29 cellular contexts compared by ENCODE assay signal in the genomic region with DNA sequence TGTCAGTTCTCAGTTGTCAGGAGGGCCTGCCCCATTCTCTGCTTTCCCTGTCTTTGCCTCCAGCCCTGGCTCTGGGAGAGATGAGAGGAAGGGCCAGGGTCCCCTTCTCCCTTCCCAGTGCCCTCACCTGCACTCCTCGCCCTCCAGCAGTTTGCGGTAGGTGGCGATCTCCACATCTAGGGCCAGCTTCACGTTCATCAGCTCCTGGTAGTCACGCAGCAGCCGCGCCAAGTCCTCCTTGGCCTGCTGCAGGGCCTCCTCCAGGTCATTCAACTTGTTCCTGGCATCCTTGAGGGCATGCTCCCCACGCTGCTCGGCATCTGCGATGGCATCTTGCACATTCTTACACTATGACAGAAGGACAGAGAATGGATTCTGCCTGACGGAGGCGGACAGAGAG. TPM values are rescaled to one million over a fixed set of nuclear protein-coding genes. Genes with fewer than 3 reads are reported as not detected.
DNase-seq lines count a peak whose midpoint lies in the region; ATAC-seq and TF ChIP-seq lines count a peak whose summit lies in the region.
"Had no signal": no experiment of that assay in that cellular context is flagged by ENCODE, and none has a peak within 500 bp of the region (broad histone marks: within the 10 kb centered on the region; RNA-seq: fewer than 3 reads in every experiment).

No MANE protein-coding gene starts in this region.

- peaks cover 10% of the 10 kb centered on the region for H3K36me3 Mint-ChIP-seq in activated CD4-positive, alpha-beta memory T cell treated with anti-CD3 and anti-CD28 coated beads, Interleukin-2, amount 10 ng/mL, durations not matched to agents 7 days and 5 days (ENCODE audit: low read depth)
- no peaks in the 10 kb centered on the region for H3K36me3 Mint-ChIP-seq in activated CD4-positive, alpha-beta memory T cell treated with anti-CD3 and anti-CD28 coated beads for 36 hours
- no peaks in the 10 kb centered on the region for H3K36me3 Mint-ChIP-seq in GM23338 (ENCODE audit: low read depth)
- no peaks in the 10 kb centered on the region for H3K36me3 Mint-ChIP-seq in chondrocyte (ENCODE audit: low read depth)
- H3K36me3 Mint-ChIP-seq: brain had no signal

- no peak overlapping the region for H2AK5ac ChIP-seq in neuronal stem cell (ENCODE audit: low read depth, low read length)

- H3K36me3 ChIP-seq in GM23338 (ENCODE audit: insufficient read depth) (no peaks in the 10 kb centered on the region), duodenal mucosa (ENCODE audit: control insufficient read depth in 1 of 2, insufficient read depth in 2 of 2, low read length in 2 of 2) (no peaks in the 10 kb centered on the region), neuronal stem cell (replicated peaks in 1 of 2; ENCODE audit: control insufficient read depth in 2 of 2, insufficient read depth in 2 of 2, low read length in 2 of 2) (no peaks in the 10 kb centered on the region)
- H3K36me3 ChIP-seq: HAP-1, uterus had no signal

- no peak overlapping the region for H2BK120ac ChIP-seq in neuronal stem cell (ENCODE audit: low read depth, low read length)

- no peaks in the 10 kb centered on the region for H3K79me1 ChIP-seq in neuronal stem cell (ENCODE audit: low read depth, low read length)

- no peak overlapping the region for H3K18ac ChIP-seq in neuronal stem cell (ENCODE audit: low read length)

- H4K8ac ChIP-seq in neuronal stem cell (ENCODE audit: low read depth, low read length): no peak overlapping the region

- H3K4ac ChIP-seq in neuronal stem cell (ENCODE audit: low read length): no peak overlapping the region

- ATAC-seq in GM23338: peak; percentile 73
- ATAC-seq in GM21825 (IDR thresholded peaks at IDR 0.05; ENCODE audit: unreplicated experiment): no peak
- ATAC-seq: PC-3 had no signal

- H2BK12ac ChIP-seq in neuronal stem cell (ENCODE audit: low read length): no peak overlapping the region

- H2AFZ ChIP-seq in GM23338: no peak overlapping the region
- H2AFZ ChIP-seq in neuronal stem cell (ENCODE audit: low read length): no peak overlapping the region

- H3K9me2 ChIP-seq in GM23338 (ENCODE audit: insufficient read depth): no peaks in the 10 kb centered on the region

- H3K27ac Mint-ChIP-seq in activated CD4-positive, alpha-beta memory T cell treated with anti-CD3 and anti-CD28 coated beads, Interleukin-2, amount 10 ng/mL, durations not matched to agents 7 days and 5 days: peak overlapping the region; percentile 99
- H3K27ac Mint-ChIP-seq in activated CD4-positive, alpha-beta memory T cell treated with anti-CD3 and anti-CD28 coated beads for 36 hours: no peak overlapping the region
- H3K27ac Mint-ChIP-seq in GM23338 (no peak overlapping the region), chondrocyte (ENCODE audit: unreplicated experiment) (no peak overlapping the region)
- H3K27ac Mint-ChIP-seq: activated B cell treated with CpG ODN at 0.5 μM for 24 hours, brain, nephron had no signal

- DNase-seq in activated CD4-positive, alpha-beta memory T cell treated with anti-CD3 and anti-CD28 coated beads, Interleukin-2, amount 10 ng/mL, durations not matched to agents 7 days and 5 days: no peak
- no peak for DNase-seq in activated CD4-positive, alpha-beta memory T cell treated with anti-CD3 and anti-CD28 coated beads for 36 hours
- DNase-seq in GM23338 (ENCODE audit: low spot score): peak; percentile 21
- no peak for DNase-seq in neuronal stem cell (ENCODE audit: low spot score)
- no peak for DNase-seq in NCI-H345 treated with DMSO at 0.1 percent for 48 hours (lab: John Stamatoyannopoulos, UW; ENCODE audit: unreplicated experiment)
- DNase-seq in chondrocyte (ENCODE audit: low spot score): no peak
- DNase-seq: ACHN; activated B cell treated with CpG ODN at 0.5 μM for 24 hours; activated naive CD4-positive, alpha-beta T cell treated with Interleukin-2 at 50 U/mL for 16 hours; C1 segment of cervical spinal cord; foreskin melanocyte; GF-D8; kidney glomerular epithelial cell; NCI-H1417; NCI-H2171; NCI-H748 treated with DMSO at 0.1 percent for 48 hours; PC-3; SHP77 treated with DMSO at 0.1 percent for 48 hours; stimulated activated CD4-positive, alpha-beta T cell treated with anti-CD3 and anti-CD28 coated beads, Interleukin-4, amount 100 ng/mL, for 1 hour; uterus had no signal

- H3K9me3 ChIP-seq in duodenal mucosa (ENCODE audit: control insufficient read depth in 1 of 2, low read length in 2 of 2): no peaks in the 10 kb centered on the region
- H3K9me3 ChIP-seq in neuronal stem cell (replicated peaks in 1 of 2; ENCODE audit: control insufficient read depth in 2 of 2, insufficient read depth in 1 of 2, low read depth in 1 of 2, low read length in 2 of 2): no peaks in the 10 kb centered on the region
- H3K9me3 ChIP-seq: HAP-1, uterus had no signal

- no peak overlapping the region for H3K14ac ChIP-seq in neuronal stem cell (ENCODE audit: low read length)

- WGBS in neuronal stem cell (ENCODE audit: extremely low coverage in 2 of 2, insufficient read length in 2 of 2, insufficient replicate concordance in 1 of 2), 2 donors: no CpG with 5 or more reads among the region's 12 CpGs

- H3K27me3 Mint-ChIP-seq in activated CD4-positive, alpha-beta memory T cell treated with anti-CD3 and anti-CD28 coated beads, Interleukin-2, amount 10 ng/mL, durations not matched to agents 7 days and 5 days: peaks cover 11% of the 10 kb centered on the region
- no peaks in the 10 kb centered on the region for H3K27me3 Mint-ChIP-seq in activated CD4-positive, alpha-beta memory T cell treated with anti-CD3 and anti-CD28 coated beads for 36 hours
- H3K27me3 Mint-ChIP-seq in GM23338 (ENCODE audit: insufficient read depth, low read depth, poor library complexity): no peaks in the 10 kb centered on the region
- peaks cover 64% of the 10 kb centered on the region for H3K27me3 Mint-ChIP-seq in chondrocyte (ENCODE audit: low read depth)

- no peaks in the 10 kb centered on the region for H3K79me2 ChIP-seq in GM23338 (replicated peaks; ENCODE audit: insufficient read depth)

- H3K9ac ChIP-seq in duodenal mucosa (ENCODE audit: low read depth in 1 of 2, low read length in 2 of 2) (peak overlapping the region in 1 of 2 donors; percentile 28), neuronal stem cell (ENCODE audit: low read depth, low read length, poor library complexity) (no peak overlapping the region)

- H3K4me2 ChIP-seq in GM23338: no peak overlapping the region
- H3K4me2 ChIP-seq in neuronal stem cell (ENCODE audit: insufficient read depth, low read length, poor library complexity, severe bottlenecking): no peak overlapping the region
- H3K4me2 ChIP-seq: smooth muscle cell had no signal

- no peak overlapping the region for H4K91ac ChIP-seq in neuronal stem cell (ENCODE audit: low read depth, low read length, poor library complexity)

- H3K9me3 Mint-ChIP-seq in activated CD4-positive, alpha-beta memory T cell treated with anti-CD3 and anti-CD28 coated beads, Interleukin-2, amount 10 ng/mL, durations not matched to agents 7 days and 5 days: peaks cover 3% of the 10 kb centered on the region
- no peaks in the 10 kb centered on the region for H3K9me3 Mint-ChIP-seq in activated CD4-positive, alpha-beta memory T cell treated with anti-CD3 and anti-CD28 coated beads for 36 hours
- H3K9me3 Mint-ChIP-seq in GM23338 (0 out of 3 replicates have a peak, but pooled peaks cover 2% of the 10 kb centered on the region), chondrocyte (ENCODE audit: low read depth) (no peaks in the 10 kb centered on the region)
- H3K9me3 Mint-ChIP-seq: activated B cell treated with CpG ODN at 0.5 μM for 24 hours, brain, nephron had no signal

- H3K27me3 ChIP-seq in GM23338 (ENCODE audit: insufficient read depth) (no peaks in the 10 kb centered on the region), duodenal mucosa (ENCODE audit: control insufficient read depth in 1 of 2, insufficient read depth in 2 of 2, low read length in 2 of 2) (no peaks in the 10 kb centered on the region), neuronal stem cell (ENCODE audit: control insufficient read depth in 3 of 3, insufficient read depth in 3 of 3, low read depth in 1 of 3, low read length in 3 of 3) (peaks cover 0 to 10% (median 0%) of the 10 kb centered on the region in 3 experiments)
- H3K27me3 ChIP-seq: uterus had no signal

- intact Hi-C loops in activated CD4-positive, alpha-beta memory T cell treated with anti-CD3 and anti-CD28 coated beads for 36 hours (cut with micrococcal nuclease): loop anchor here (10.0 kb wide), 1 partner anchor 62 kb away; no protein-coding TSS in a partner anchor

- no peaks in the 10 kb centered on the region for H4K20me1 ChIP-seq in GM23338 (replicated peaks; ENCODE audit: insufficient read depth)

- peak overlapping the region; percentile 13 for H3K23ac ChIP-seq in neuronal stem cell (ENCODE audit: low read depth, low read length, poor library complexity)

- POLR2A ChIA-PET in activated CD4-positive, alpha-beta memory T cell treated with anti-CD3 and anti-CD28 coated beads, Interleukin-2, amount 10 ng/mL, durations not matched to agents 7 days and 5 days (lab: Charles Lee): interaction anchor here (0.8 kb wide), 1 partner anchor 34 kb away, joined by 4 read pairs; the partner anchor contains the start of gene KRT1
- POLR2A ChIA-PET in activated CD4-positive, alpha-beta memory T cell treated with anti-CD3 and anti-CD28 coated beads for 36 hours (lab: Charles Lee): no interaction called here

- CTCF ChIA-PET in activated CD4-positive, alpha-beta memory T cell treated with anti-CD3 and anti-CD28 coated beads, Interleukin-2, amount 10 ng/mL, durations not matched to agents 7 days and 5 days (lab: Charles Lee): no interaction called here
- CTCF ChIA-PET in activated CD4-positive, alpha-beta memory T cell treated with anti-CD3 and anti-CD28 coated beads for 36 hours (lab: Charles Lee): no interaction called here

- H3F3A ChIP-seq in GM23338 (replicated peaks; ENCODE audit: low read depth): no peaks in the 10 kb centered on the region

- no peak overlapping the region for H3K4me3 ChIP-seq in GM23338
- H3K4me3 ChIP-seq in duodenal mucosa (ENCODE audit: low read depth in 1 of 2, low read length in 2 of 2): no peak overlapping the region
- no peak overlapping the region for H3K4me3 ChIP-seq in neuronal stem cell (ENCODE audit: low read length in 2 of 2)
- H3K4me3 ChIP-seq: HAP-1, smooth muscle cell, uterus had no signal

- no peak overlapping the region for H2BK15ac ChIP-seq in neuronal stem cell (ENCODE audit: low read length)

- H3K4me3 Mint-ChIP-seq in activated CD4-positive, alpha-beta memory T cell treated with anti-CD3 and anti-CD28 coated beads, Interleukin-2, amount 10 ng/mL, durations not matched to agents 7 days and 5 days: no peak overlapping the region
- no peak overlapping the region for H3K4me3 Mint-ChIP-seq in activated CD4-positive, alpha-beta memory T cell treated with anti-CD3 and anti-CD28 coated beads for 36 hours
- no peak overlapping the region for H3K4me3 Mint-ChIP-seq in GM23338
- no peak overlapping the region for H3K4me3 Mint-ChIP-seq in chondrocyte (ENCODE audit: unreplicated experiment)
- H3K4me3 Mint-ChIP-seq: activated B cell treated with CpG ODN at 0.5 μM for 24 hours, brain, nephron had no signal

- peaks cover 52% of the 10 kb centered on the region for H3K4me1 Mint-ChIP-seq in activated CD4-positive, alpha-beta memory T cell treated with anti-CD3 and anti-CD28 coated beads, Interleukin-2, amount 10 ng/mL, durations not matched to agents 7 days and 5 days
- H3K4me1 Mint-ChIP-seq in activated CD4-positive, alpha-beta memory T cell treated with anti-CD3 and anti-CD28 coated beads for 36 hours (ENCODE audit: low read depth): peaks cover 50% of the 10 kb centered on the region
- no peaks in the 10 kb centered on the region for H3K4me1 Mint-ChIP-seq in GM23338
- H3K4me1 Mint-ChIP-seq in chondrocyte (ENCODE audit: low read depth): no peaks in the 10 kb centered on the region
- H3K4me1 Mint-ChIP-seq: activated B cell treated with CpG ODN at 0.5 μM for 24 hours had no signal

- H3K27ac ChIP-seq in GM23338 (ENCODE audit: low read depth): no peak overlapping the region
- H3K27ac ChIP-seq in duodenal mucosa (ENCODE audit: low read depth, low read length): peak overlapping the region; percentile 12
- no peak overlapping the region for H3K27ac ChIP-seq in neuronal stem cell (replicated peaks; ENCODE audit: low read length)
- H3K27ac ChIP-seq: epithelial cell of prostate, uterus had no signal

- TF ChIP-seq CTCF in GM23338 (conservative IDR thresholded peaks at IDR 0.05; ENCODE audit: low read depth in 2 of 2): peak in 1 of 2 experiments; percentile 54; a peak in 2 of 4 replicates
- no peak for TF ChIP-seq CTCF in chondrocyte (IDR thresholded peaks at IDR 0.05)

- no peak overlapping the region for H2BK5ac ChIP-seq in neuronal stem cell (ENCODE audit: low read length)

- no peaks in the 10 kb centered on the region for H3K4me1 ChIP-seq in GM23338 (ENCODE audit: insufficient read depth)
- peaks cover 57 to 60% of the 10 kb centered on the region in 2 donors for H3K4me1 ChIP-seq in duodenal mucosa (ENCODE audit: control insufficient read depth in 1 of 2, insufficient read depth in 2 of 2, low read length in 2 of 2)
- peaks cover 0 to 9% of the 10 kb centered on the region in 2 donors for H3K4me1 ChIP-seq in neuronal stem cell (ENCODE audit: control insufficient read depth in 2 of 2, insufficient read depth in 1 of 2, low read depth in 1 of 2, low read length in 2 of 2)
- H3K4me1 ChIP-seq: HAP-1, uterus had no signal

RNA-seq across cellular contexts. Expression of gene KRT2, which starts 5.4 kb away (rescaled TPM):
- total RNA-seq in activated CD4-positive, alpha-beta memory T cell treated with anti-CD3 and anti-CD28 coated beads, Interleukin-2, amount 10 ng/mL, durations not matched to agents 7 days and 5 days: not detected
- total RNA-seq in activated CD4-positive, alpha-beta memory T cell treated with anti-CD3 and anti-CD28 coated beads for 36 hours: not detected
- not detected in 2 replicates for total RNA-seq in GM23338 (2014; rRNA removed; shearing (Covaris generic))
- polyA plus RNA-seq in GM23338 (2016; fragmentation: Nextera tagmentation; extraction: Ambion mirVana): not detected in 2 replicates
- not detected for polyA plus RNA-seq in neuronal stem cell (2013, experiment 1 of 2)
- polyA plus RNA-seq in neuronal stem cell (2013, experiment 2 of 2): not detected
- not detected in 3 replicates for total RNA-seq in chondrocyte
- total RNA-seq: activated B cell treated with CpG ODN at 0.5 μM for 24 hours, PC-3, smooth muscle cell, subcutaneous adipose tissue, uterus had no signal
- polyA plus RNA-seq: smooth muscle cell had no signal

RNA-seq across cellular contexts. Expression of gene KRT73, which starts 28.3 kb away (rescaled TPM):
- not detected for total RNA-seq in activated CD4-positive, alpha-beta memory T cell treated with anti-CD3 and anti-CD28 coated beads, Interleukin-2, amount 10 ng/mL, durations not matched to agents 7 days and 5 days
- under 1 TPM in 1 of 2 experiments, not detected in 1; 0.19 TPM for total RNA-seq in activated CD4-positive, alpha-beta memory T cell treated with anti-CD3 and anti-CD28 coated beads for 36 hours
- not detected in 2 replicates for total RNA-seq in GM23338 (2014; rRNA removed; shearing (Covaris generic))
- not detected in 2 replicates for polyA plus RNA-seq in GM23338 (2016; fragmentation: Nextera tagmentation; extraction: Ambion mirVana)
- not detected for polyA plus RNA-seq in neuronal stem cell (2013, experiment 1 of 2)
- polyA plus RNA-seq in neuronal stem cell (2013, experiment 2 of 2): not detected
- not detected in 3 replicates for total RNA-seq in chondrocyte
- total RNA-seq: activated B cell treated with CpG ODN at 0.5 μM for 24 hours, PC-3, smooth muscle cell, subcutaneous adipose tissue, uterus had no signal
- polyA plus RNA-seq: smooth muscle cell had no signal

RNA-seq across cellular contexts. Expression of gene KRT1, which starts 33.6 kb away (rescaled TPM):
- under 1 TPM; 0.13 to 0.30 TPM for total RNA-seq in activated CD4-positive, alpha-beta memory T cell treated with anti-CD3 and anti-CD28 coated beads, Interleukin-2, amount 10 ng/mL, durations not matched to agents 7 days and 5 days
- not detected for total RNA-seq in activated CD4-positive, alpha-beta memory T cell treated with anti-CD3 and anti-CD28 coated beads for 36 hours
- total RNA-seq in GM23338 (2014; rRNA removed; shearing (Covaris generic)): not detected in 2 replicates
- polyA plus RNA-seq in GM23338 (2016; fragmentation: Nextera tagmentation; extraction: Ambion mirVana): not detected in 2 replicates
- not detected for polyA plus RNA-seq in neuronal stem cell (2013, experiment 1 of 2)
- not detected for polyA plus RNA-seq in neuronal stem cell (2013, experiment 2 of 2)
- not detected in 3 replicates for total RNA-seq in chondrocyte
- total RNA-seq: activated B cell treated with CpG ODN at 0.5 μM for 24 hours, PC-3 had no signal

RNA-seq across cellular contexts. Expression of gene KRT72, which starts 45.4 kb away (rescaled TPM):
- total RNA-seq in activated CD4-positive, alpha-beta memory T cell treated with anti-CD3 and anti-CD28 coated beads, Interleukin-2, amount 10 ng/mL, durations not matched to agents 7 days and 5 days: not detected
- under 1 TPM in 1 of 2 experiments, not detected in 1; 0.17 TPM for total RNA-seq in activated CD4-positive, alpha-beta memory T cell treated with anti-CD3 and anti-CD28 coated beads for 36 hours
- not detected in 2 replicates for total RNA-seq in GM23338 (2014; rRNA removed; shearing (Covaris generic))
- not detected in 2 replicates for polyA plus RNA-seq in GM23338 (2016; fragmentation: Nextera tagmentation; extraction: Ambion mirVana)
- not detected for polyA plus RNA-seq in neuronal stem cell (2013, experiment 1 of 2)
- polyA plus RNA-seq in neuronal stem cell (2013, experiment 2 of 2): not detected
- not detected in 3 replicates for total RNA-seq in chondrocyte
- total RNA-seq: activated B cell treated with CpG ODN at 0.5 μM for 24 hours, PC-3, smooth muscle cell, subcutaneous adipose tissue had no signal
- polyA plus RNA-seq: smooth muscle cell had no signal

RNA-seq across cellular contexts. Expression of gene KRT77, which starts 56.7 kb away (rescaled TPM):
- total RNA-seq in activated CD4-positive, alpha-beta memory T cell treated with anti-CD3 and anti-CD28 coated beads, Interleukin-2, amount 10 ng/mL, durations not matched to agents 7 days and 5 days: not detected
- not detected for total RNA-seq in activated CD4-positive, alpha-beta memory T cell treated with anti-CD3 and anti-CD28 coated beads for 36 hours
- not detected in 2 replicates for total RNA-seq in GM23338 (2014; rRNA removed; shearing (Covaris generic))
- polyA plus RNA-seq in GM23338 (2016; fragmentation: Nextera tagmentation; extraction: Ambion mirVana): not detected in 2 replicates
- not detected for polyA plus RNA-seq in neuronal stem cell (2013, experiment 1 of 2)
- polyA plus RNA-seq in neuronal stem cell (2013, experiment 2 of 2): not detected
- not detected in 3 replicates for total RNA-seq in chondrocyte
- total RNA-seq: activated B cell treated with CpG ODN at 0.5 μM for 24 hours; PC-3; T-helper 2 cell treated with Interferon-gamma antibody and Interleukin-4, amounts not matched to agents 100 ng/mL and 5 ng/mL, for 36 hours; uterus had no signal
- polyA plus RNA-seq: smooth muscle cell had no signal
